8 cellular contexts compared by ENCODE assay signal in genomic region chr16:23678430-23679273, GRCh38. TPM values are rescaled to one million over a fixed set of nuclear protein-coding genes. Genes with fewer than 3 reads are reported as not detected.
DNase-seq lines count a peak whose midpoint lies in the region; ATAC-seq and TF ChIP-seq lines count a peak whose summit lies in the region.

Gene PLK1 (plus strand): TSS chr16:23678889. CDS start chr16:23678933, 44 bp downstream.

- peak within 1 kb of the TSS; percentile 90 for H3K27ac ChIP-seq in KOPT-K1 (ENCODE audit: low read depth, low read length, poor library complexity, severe bottlenecking)
- H3K27ac ChIP-seq in neural cell (ENCODE audit: low read length) = no peak within 1 kb of the TSS
- peak within 1 kb of the TSS; percentile 23 to 68 (median 35) for H3K27ac ChIP-seq in stomach

- no peaks in the 10 kb centered on the region for H3K27me3 ChIP-seq in neural cell (ENCODE audit: insufficient read depth, low read depth, low read length)
- H3K27me3 ChIP-seq in stomach = no peaks in the 10 kb centered on the region

- peak within 1 kb of the TSS; percentile 45 for H3K9ac ChIP-seq in neural cell (ENCODE audit: low read length)

- H3K79me2 ChIP-seq in neural cell (replicated peaks; ENCODE audit: insufficient read depth, low read length) = peaks cover 24% of the 10 kb centered on the region

- TF ChIP-seq RAD21 in neural cell (conservative IDR thresholded peaks at IDR 0.05) = peak; percentile 82

- no peaks in the 10 kb centered on the region for H3K9me2 ChIP-seq in neural cell (ENCODE audit: insufficient read depth, low read length)

- H2AFZ ChIP-seq in neural cell (ENCODE audit: low read depth, low read length) = no peak within 1 kb of the TSS

- DNase-seq in DMS53 treated with DMSO at 0.1 percent for 48 hours (lab: John Stamatoyannopoulos, UW; ENCODE audit: unreplicated experiment) = peak; percentile 61
- DNase-seq in RPMI8226 = peak; percentile 97
- DNase-seq in fibroblast of the aortic adventitia (ENCODE audit: low read depth) = peak; percentile 72
- peak; percentile 79 for DNase-seq in stomach

- H3K36me3 ChIP-seq in KOPT-K1 (ENCODE audit: insufficient read depth, low read length) (peaks cover 64% of the 10 kb centered on the region), neural cell (ENCODE audit: insufficient read depth, low read length) (peaks cover 5% of the 10 kb centered on the region), stomach (peaks cover 6 to 50% (median 48%) of the 10 kb centered on the region in 4 donors)

- peaks cover 8% of the 10 kb centered on the region for H4K20me1 ChIP-seq in neural cell (ENCODE audit: insufficient read depth)

- peak within 1 kb of the TSS; percentile 71 for H3K4me3 ChIP-seq in fibroblast of the aortic adventitia (ENCODE audit: low read depth, low read length)
- peak within 1 kb of the TSS; percentile 81 for H3K4me3 ChIP-seq in neural cell (ENCODE audit: low read length)
- peak within 1 kb of the TSS; percentile 45 to 67 (median 57) for H3K4me3 ChIP-seq in stomach

- ATAC-seq in GM21717 (IDR thresholded peaks at IDR 0.05; ENCODE audit: unreplicated experiment) = peak; percentile 85
- ATAC-seq in activated T-helper 17 cell treated with anti-CD3 and anti-CD28 coated beads, Interleukin-2, amount 50 U/mL, for 72 hours (replicated peaks) = peak; percentile 97

- peaks cover 10 to 32% (median 19%) of the 10 kb centered on the region in 4 donors for H3K4me1 ChIP-seq in stomach

- H3K36me3 Mint-ChIP-seq in activated T-helper 17 cell treated with anti-CD3 and anti-CD28 coated beads, Interleukin-2, amount 50 U/mL, for 72 hours (ENCODE audit: low read depth) = peaks cover 68% of the 10 kb centered on the region

- H3K27ac Mint-ChIP-seq in activated T-helper 17 cell treated with anti-CD3 and anti-CD28 coated beads, Interleukin-2, amount 50 U/mL, for 72 hours = peak within 1 kb of the TSS; percentile 78

- peak within 1 kb of the TSS; percentile 89 for H3K4me3 Mint-ChIP-seq in activated T-helper 17 cell treated with anti-CD3 and anti-CD28 coated beads, Interleukin-2, amount 50 U/mL, for 72 hours

- TF ChIP-seq CTCF in fibroblast of the aortic adventitia (IDR thresholded peaks at IDR 0.05; ENCODE audit: insufficient read depth, low read length) = peak; percentile 48
- peak; percentile 85 for TF ChIP-seq CTCF in neural cell (IDR thresholded peaks at IDR 0.05; ENCODE audit: poor library complexity, severe bottlenecking)
- TF ChIP-seq CTCF in stomach (IDR thresholded peaks at IDR 0.05) = peak in 3 of 7 experiments; percentile 13 to 46 (median 25)

- H3K9me3 ChIP-seq in KOPT-K1 (ENCODE audit: insufficient read depth, low read length, poor library complexity, severe bottlenecking) (no peaks in the 10 kb centered on the region), neural cell (ENCODE audit: low read length) (no peaks in the 10 kb centered on the region), stomach (no peaks in the 10 kb centered on the region)

- peak; percentile 24 for TF ChIP-seq EP300 in neural cell (conservative IDR thresholded peaks at IDR 0.05; ENCODE audit: poor library complexity, severe bottlenecking)
- TF ChIP-seq EP300 in stomach (IDR thresholded peaks at IDR 0.05) = no peak

- H3K27me3 Mint-ChIP-seq in activated T-helper 17 cell treated with anti-CD3 and anti-CD28 coated beads, Interleukin-2, amount 50 U/mL, for 72 hours = no peaks in the 10 kb centered on the region

- peak within 1 kb of the TSS; percentile 78 for H3K4me2 ChIP-seq in neural cell (ENCODE audit: low read length)

- TF ChIP-seq POLR2A in stomach (IDR thresholded peaks at IDR 0.05) = no peak

- no peaks in the 10 kb centered on the region for H3K9me3 Mint-ChIP-seq in activated T-helper 17 cell treated with anti-CD3 and anti-CD28 coated beads, Interleukin-2, amount 50 U/mL, for 72 hours

- WGBS in stomach, 5 donors = 0 to 2% (median 1%) methylated on average over 33 to 75 of the region's 75 CpGs

- intact Hi-C loops in stomach (cut with DNase I; ENCODE audit: low total_unique reads) = no loop called here

- no peaks in the 10 kb centered on the region for H3F3A ChIP-seq in neural cell (ENCODE audit: insufficient read depth, low read length, poor library complexity, severe bottlenecking)

- peaks cover 5% of the 10 kb centered on the region for H3K4me1 Mint-ChIP-seq in activated T-helper 17 cell treated with anti-CD3 and anti-CD28 coated beads, Interleukin-2, amount 50 U/mL, for 72 hours

TF ChIP-seq in neural cell, 6 proteins besides CTCF, POLR2A, EP300 and RAD21:
- no peak for TF ChIP-seq REST (IDR thresholded peaks at IDR 0.05; ENCODE audit: borderline replicate concordance)
- TF ChIP-seq POLR2AphosphoS5 (IDR thresholded peaks at IDR 0.05) = peak; percentile 47
- no peak for TF ChIP-seq TAF1 (IDR thresholded peaks at IDR 0.05; ENCODE audit: low read depth)
- no peak for TF ChIP-seq EZH2 (IDR thresholded peaks at IDR 0.05; ENCODE audit: borderline replicate concordance, insufficient read depth, low read length, poor library complexity, severe bottlenecking)
- peak; percentile 89 for TF ChIP-seq SMC3 (conservative IDR thresholded peaks at IDR 0.05; ENCODE audit: poor library complexity)
- peak; percentile 97 for TF ChIP-seq MXI1 (conservative IDR thresholded peaks at IDR 0.05; ENCODE audit: poor library complexity, severe bottlenecking)
TF ChIP-seq in neural cell: peak in this region for 3.

RNA-seq across cellular contexts. Expression of gene PLK1, which starts in this region (rescaled TPM):
- total RNA-seq in activated T-helper 17 cell treated with anti-CD3 and anti-CD28 coated beads, Interleukin-2, amount 50 U/mL, for 72 hours = 100 to 1,000 TPM in 1 of 2 donors, 10 to 100 TPM in 1; 64.0 to 104 TPM
- total RNA-seq in fibroblast of the aortic adventitia (ENCODE audit: low replicate concordance) = 6.2 and 16.8 TPM in 2 replicates
- polyA plus RNA-seq in neural cell = 0.21 and 1.3 TPM in 2 replicates
- 4.1 and 5.1 TPM in 2 replicates for polyA minus RNA-seq in neural cell
- total RNA-seq in stomach = 10 to 100 TPM in 2 of 5 donors, 1 to 10 TPM in 2, under 1 TPM in 1; 0.58 to 35.9 (median 6.8) TPM
- 1 to 10 TPM; 2.9 to 8.2 (median 6.4) TPM for polyA plus RNA-seq in stomach
